Comparison of ENCODE assay signal across 16 cellular contexts in the genomic region with DNA sequence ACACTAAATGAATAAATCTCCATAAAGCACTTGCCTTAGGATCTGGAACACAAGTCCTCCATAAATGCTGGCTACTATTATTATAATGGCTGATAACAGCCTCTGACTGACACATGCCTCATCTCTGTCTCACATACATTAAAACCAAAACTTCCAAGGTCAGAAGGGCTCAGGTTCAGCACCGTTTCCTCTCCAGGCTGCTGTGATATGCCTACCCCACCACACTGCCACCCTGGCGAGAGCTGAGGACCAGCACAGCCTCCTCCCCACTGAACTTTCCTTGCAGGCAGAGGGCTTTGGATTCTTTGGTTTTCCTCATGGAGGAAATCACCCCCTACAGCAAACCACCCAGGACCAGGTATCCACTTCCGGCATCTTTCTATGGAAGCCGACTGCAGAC.
DNase-seq lines count a peak whose midpoint lies in the region; ATAC-seq, FAIRE-seq and TF ChIP-seq lines count a peak whose summit lies in the region.
"Had no signal": no experiment of that assay in that cellular context is flagged by ENCODE, and none has a peak within 500 bp of the region (broad histone marks: within the 10 kb centered on the region; RNA-seq: fewer than 3 reads in every experiment).

No MANE protein-coding gene starts in this region.

- no peaks in the 10 kb centered on the region for H3K9me3 ChIP-seq in A549
- no peaks in the 10 kb centered on the region for H3K9me3 ChIP-seq in CD4-positive, CD25-positive, alpha-beta regulatory T cell (ENCODE audit: control insufficient read depth in 2 of 2, low read length in 2 of 2)
- H3K9me3 ChIP-seq: mucosa of descending colon, right atrium auricular region, suprapubic skin had no signal

- H3K4me1 ChIP-seq in A549 (peaks cover 76% of the 10 kb centered on the region), mesendoderm (ENCODE audit: control insufficient read depth, low read depth, low read length) (peaks cover 10% of the 10 kb centered on the region)
- peaks cover 33% of the 10 kb centered on the region for H3K4me1 ChIP-seq in CD4-positive, CD25-positive, alpha-beta regulatory T cell (ENCODE audit: control insufficient read depth, insufficient read depth, low read length, poor library complexity, severe bottlenecking)

- H2BK120ac ChIP-seq in mesendoderm (ENCODE audit: low read depth, low read length): no peak overlapping the region

- DNase-seq in A549 (ENCODE audit: low read depth in 1 of 2, low spot score in 1 of 2) (no peak), activated B cell treated with CpG ODN at 0.5 μM for 24 hours (no peak), mesendoderm (no peak), NCI-H1092 (lab: John Stamatoyannopoulos, UW) (no peak)
- no peak for DNase-seq in CD4-positive, CD25-positive, alpha-beta regulatory T cell
- DNase-seq: effector memory CD8-positive, alpha-beta T cell; mucosa of descending colon; NCI-H2029 treated with DMSO at 0.1 percent for 48 hours; NCI-H524 treated with DMSO at 0.1 percent for 48 hours; nucleus accumbens; SHP77; T-helper 17 cell had no signal

- no peak overlapping the region for H3K23ac ChIP-seq in mesendoderm (ENCODE audit: low read length)

- H3K36me3 Mint-ChIP-seq in CD4-positive, CD25-positive, alpha-beta regulatory T cell: no peaks in the 10 kb centered on the region
- H3K36me3 Mint-ChIP-seq in activated B cell treated with CpG ODN at 0.5 μM for 24 hours (ENCODE audit: low read depth): no peaks in the 10 kb centered on the region

- no peak for TF ChIP-seq RAD21 in A549 (conservative IDR thresholded peaks at IDR 0.05 in 1 of 2, IDR thresholded peaks at IDR 0.05 in 1 of 2)

- CTCF ChIA-PET in A549 (lab: Yijun Ruan, JAX): interaction anchor here (0.7 to 1.9 kb wide), 4 partner anchors 10 to 90 kb away, joined by 3 to 7 read pairs (median 4); no protein-coding TSS in a partner anchor
- CTCF ChIA-PET in activated B cell treated with CpG ODN at 0.5 μM for 24 hours (lab: Charles Lee): interaction anchor here (1.0 kb wide), 1 partner anchor 71 kb away, joined by 5 read pairs; no protein-coding TSS in a partner anchor

- peak overlapping the region; percentile 80 to 92 for H3K27ac ChIP-seq in A549
- H3K27ac ChIP-seq in CD4-positive, CD25-positive, alpha-beta regulatory T cell (ENCODE audit: insufficient read depth, low read length, poor library complexity, severe bottlenecking): no peak overlapping the region
- no peak overlapping the region for H3K27ac ChIP-seq in mesendoderm (ENCODE audit: low read depth, low read length)
- H3K27ac ChIP-seq: suprapubic skin had no signal

- no peaks in the 10 kb centered on the region for H3K79me1 ChIP-seq in mesendoderm (ENCODE audit: low read length)

- no peak overlapping the region for H3K4me3 ChIP-seq in A549
- H3K4me3 ChIP-seq in CD4-positive, CD25-positive, alpha-beta regulatory T cell (ENCODE audit: low read depth, low read length): no peak overlapping the region
- H3K4me3 ChIP-seq in mesendoderm (ENCODE audit: low read length): no peak overlapping the region
- H3K4me3 ChIP-seq: mucosa of descending colon, right atrium auricular region, suprapubic skin had no signal

- no peak overlapping the region for H3K18ac ChIP-seq in mesendoderm (ENCODE audit: low read length)

- no peak for FAIRE-seq in A549 (lab: Jason Lieb, UNC)

- H3K9me3 Mint-ChIP-seq in CD4-positive, CD25-positive, alpha-beta regulatory T cell: no peaks in the 10 kb centered on the region
- H3K9me3 Mint-ChIP-seq in activated B cell treated with CpG ODN at 0.5 μM for 24 hours: no peaks in the 10 kb centered on the region
- H3K9me3 Mint-ChIP-seq: effector memory CD8-positive, alpha-beta T cell had no signal

- H4K8ac ChIP-seq in mesendoderm (ENCODE audit: low read depth, low read length): no peak overlapping the region

- no peak overlapping the region for H3K4me3 Mint-ChIP-seq in CD4-positive, CD25-positive, alpha-beta regulatory T cell
- H3K4me3 Mint-ChIP-seq in activated B cell treated with CpG ODN at 0.5 μM for 24 hours: peak overlapping the region; percentile 20
- H3K4me3 Mint-ChIP-seq: T-helper 17 cell had no signal

- peak overlapping the region; percentile 75 for H3K4me2 ChIP-seq in A549
- no peak overlapping the region for H3K4me2 ChIP-seq in mesendoderm (ENCODE audit: low read length)

- ATAC-seq in A549: no peak
- no peak for ATAC-seq in CD4-positive, CD25-positive, alpha-beta regulatory T cell (ENCODE audit: low read depth in 2 of 2)
- no peak for ATAC-seq in activated B cell treated with CpG ODN at 0.5 μM for 24 hours (ENCODE audit: low read depth)
- ATAC-seq in GM19324 (IDR thresholded peaks at IDR 0.05; ENCODE audit: low FRiP score, unreplicated experiment): no peak
- no peak for ATAC-seq in GM18861 (IDR thresholded peaks at IDR 0.05; ENCODE audit: unreplicated experiment)
- ATAC-seq: effector memory CD8-positive, alpha-beta T cell; mucosa of descending colon; T-helper 17 cell had no signal

- H4K5ac ChIP-seq in mesendoderm (ENCODE audit: low read length): no peak overlapping the region

- TF ChIP-seq CTCF in A549 (IDR thresholded peaks at IDR 0.05) (no peak), activated B cell treated with CpG ODN at 0.5 μM for 24 hours (IDR thresholded peaks at IDR 0.05) (no peak)

- no peak for TF ChIP-seq POLR2A in A549 (IDR thresholded peaks at IDR 0.05; ENCODE audit: low read length)

- intact Hi-C loops in activated B cell treated with CpG ODN at 0.5 μM for 24 hours (cut with micrococcal nuclease): no loop called here

- peaks cover 4% of the 10 kb centered on the region for H3K27me3 Mint-ChIP-seq in CD4-positive, CD25-positive, alpha-beta regulatory T cell
- no peaks in the 10 kb centered on the region for H3K27me3 Mint-ChIP-seq in activated B cell treated with CpG ODN at 0.5 μM for 24 hours
- H3K27me3 Mint-ChIP-seq: effector memory CD8-positive, alpha-beta T cell; T-helper 17 cell had no signal

- no peaks in the 10 kb centered on the region for H3K27me3 ChIP-seq in CD4-positive, CD25-positive, alpha-beta regulatory T cell (ENCODE audit: control insufficient read depth, insufficient read depth, low read length)
- no peaks in the 10 kb centered on the region for H3K27me3 ChIP-seq in mesendoderm (ENCODE audit: insufficient read depth, low read length, poor library complexity)
- H3K27me3 ChIP-seq: right atrium auricular region, suprapubic skin had no signal

- no peak overlapping the region for H3K9ac ChIP-seq in mesendoderm (ENCODE audit: low read length)

- H3K79me2 ChIP-seq in mesendoderm (ENCODE audit: control insufficient read depth, insufficient read depth, low read length): no peaks in the 10 kb centered on the region

- no peak for TF ChIP-seq EP300 in A549 (IDR thresholded peaks at IDR 0.05)

- H3K36me3 ChIP-seq in CD4-positive, CD25-positive, alpha-beta regulatory T cell (ENCODE audit: control insufficient read depth, insufficient read depth, low read length): no peaks in the 10 kb centered on the region
- no peaks in the 10 kb centered on the region for H3K36me3 ChIP-seq in mesendoderm (ENCODE audit: control insufficient read depth, insufficient read depth, low read length)
- H3K36me3 ChIP-seq: right atrium auricular region, suprapubic skin had no signal

- H3K4me1 Mint-ChIP-seq in CD4-positive, CD25-positive, alpha-beta regulatory T cell: peaks cover 25 to 63% (median 34%) of the 10 kb centered on the region in 4 donors
- peaks cover 78% of the 10 kb centered on the region for H3K4me1 Mint-ChIP-seq in activated B cell treated with CpG ODN at 0.5 μM for 24 hours

- H3K56ac ChIP-seq in mesendoderm (ENCODE audit: low read length): peak overlapping the region; percentile 45

- H2BK15ac ChIP-seq in mesendoderm (replicated peaks; ENCODE audit: low read depth): no peak overlapping the region

- 64% methylated on average over 2 of the region's 4 CpGs for WGBS in A549 (ENCODE audit: missing lambda C conversion rate)
- no CpG with 5 or more reads among the region's 4 CpGs for WGBS in mesendoderm (ENCODE audit: extremely low coverage, insufficient coverage, low lambda C conversion rate)

- H3K27ac Mint-ChIP-seq in CD4-positive, CD25-positive, alpha-beta regulatory T cell: peak overlapping the region in 2 of 3 donors; percentile 2 to 54
- peak overlapping the region; percentile 92 for H3K27ac Mint-ChIP-seq in activated B cell treated with CpG ODN at 0.5 μM for 24 hours
- H3K27ac Mint-ChIP-seq: T-helper 17 cell had no signal

- H2BK5ac ChIP-seq in mesendoderm (ENCODE audit: low read length): no peak overlapping the region

- H3K4ac ChIP-seq in mesendoderm (ENCODE audit: low read depth, low read length): no peak overlapping the region

- H2AK5ac ChIP-seq in mesendoderm (ENCODE audit: low read length): no peak overlapping the region

- POLR2A ChIA-PET in A549 (lab: Yijun Ruan, JAX) (no interaction called here), activated B cell treated with CpG ODN at 0.5 μM for 24 hours (lab: Charles Lee) (interaction anchor here (0.7 to 7.2 kb wide), 4 partner anchors 13 to 113 kb away, joined by 4 to 96 read pairs (median 24); partner anchors contain the start of gene ABTB2)

TF ChIP-seq in A549, 52 proteins besides CTCF, POLR2A, EP300 and RAD21 (continues in another document):
- TF ChIP-seq ZSCAN20 (CRISPR knock-in tag; IDR thresholded peaks at IDR 0.05) (no peak), MAX (IDR thresholded peaks at IDR 0.05) (no peak), POLR2AphosphoS2 (conservative IDR thresholded peaks at IDR 0.05; ENCODE audit: low read length) (no peak), ESRRA (IDR thresholded peaks at IDR 0.05; ENCODE audit: borderline replicate concordance, low read length) (no peak), RFX5 (IDR thresholded peaks at IDR 0.05) (no peak), MAZ (IDR thresholded peaks at IDR 0.05; ENCODE audit: borderline replicate concordance, low read depth, low read length) (no peak), HOXB5 (CRISPR knock-in tag; IDR thresholded peaks at IDR 0.05) (no peak), HEYL (CRISPR knock-in tag; IDR thresholded peaks at IDR 0.05) (no peak), CHD4 (IDR thresholded peaks at IDR 0.05; ENCODE audit: borderline replicate concordance) (no peak)
- TF ChIP-seq, protein P1, sequence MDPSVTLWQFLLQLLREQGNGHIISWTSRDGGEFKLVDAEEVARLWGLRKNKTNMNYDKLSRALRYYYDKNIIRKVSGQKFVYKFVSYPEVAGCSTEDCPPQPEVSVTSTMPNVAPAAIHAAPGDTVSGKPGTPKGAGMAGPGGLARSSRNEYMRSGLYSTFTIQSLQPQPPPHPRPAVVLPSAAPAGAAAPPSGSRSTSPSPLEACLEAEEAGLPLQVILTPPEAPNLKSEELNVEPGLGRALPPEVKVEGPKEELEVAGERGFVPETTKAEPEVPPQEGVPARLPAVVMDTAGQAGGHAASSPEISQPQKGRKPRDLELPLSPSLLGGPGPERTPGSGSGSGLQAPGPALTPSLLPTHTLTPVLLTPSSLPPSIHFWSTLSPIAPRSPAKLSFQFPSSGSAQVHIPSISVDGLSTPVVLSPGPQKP (IDR thresholded peaks at IDR 0.05; ENCODE audit: low read depth, low read length): no peak

Comparison
In these comparisons a context has a peak if more than half of its experiments do, and no peak if none do; other contexts are left out.
1. H3K27ac ChIP-seq: peak in A549 (2 of 2); none in CD4-positive, CD25-positive, alpha-beta regulatory T cell (single experiment) and mesendoderm (single experiment).